In genomic region chr14:20631023-20631820, GRCh38 we compare ENCODE assay signal across 8 cellular contexts. TPM values are rescaled to one million over a fixed set of nuclear protein-coding genes. Genes with fewer than 3 reads are reported as not detected.
DNase-seq lines count a peak whose midpoint lies in the region; ATAC-seq, FAIRE-seq and TF ChIP-seq lines count a peak whose summit lies in the region.

No MANE protein-coding gene starts in this region.

- H3K36me3 Mint-ChIP-seq in astrocyte (ENCODE audit: low read depth, unreplicated experiment), result no peaks in the 10 kb centered on the region

- H3K4me1 Mint-ChIP-seq in astrocyte (ENCODE audit: low read depth, unreplicated experiment), result peaks cover 16% of the 10 kb centered on the region

- H3K27ac ChIP-seq in HL-60 (replicated peaks) (no peak overlapping the region), SJCRH30 (no peak overlapping the region), astrocyte (ENCODE audit: low read depth, low read length) (no peak overlapping the region), hepatocyte (peak overlapping the region; percentile 22), small intestine (ENCODE audit: low read depth in 1 of 2, low read length in 1 of 2) (peak overlapping the region in 1 of 2 donors; percentile 71)

- no peaks in the 10 kb centered on the region for H3K9me2 ChIP-seq in hepatocyte (replicated peaks; ENCODE audit: insufficient read depth)

- H3K9me3 Mint-ChIP-seq in astrocyte (ENCODE audit: unreplicated experiment), result no peaks in the 10 kb centered on the region

- H3K9me3 ChIP-seq in SJCRH30 (replicated peaks) (no peaks in the 10 kb centered on the region), astrocyte (ENCODE audit: insufficient read depth, low read depth, low read length) (no peaks in the 10 kb centered on the region), hepatocyte (ENCODE audit: low read depth) (no peaks in the 10 kb centered on the region), small intestine (ENCODE audit: control insufficient read depth, low read depth) (no peaks in the 10 kb centered on the region)

- DNase-seq in AG20443 (ENCODE audit: low spot score), result peak; percentile 31
- DNase-seq in HL-60 (ENCODE audit: low read depth in 1 of 2, low spot score in 1 of 2), result peak in 1 of 2 experiments; percentile 66
- peak; percentile 26 to 39 for DNase-seq in SJCRH30
- DNase-seq in astrocyte (ENCODE audit: low read depth), result no peak
- peak; percentile 72 for DNase-seq in hepatocyte (ENCODE audit: low spot score)
- DNase-seq in small intestine, result peak; percentile 61
- no peak for DNase-seq in NCI-H345 treated with DMSO at 0.1 percent for 48 hours (lab: John Stamatoyannopoulos, UW; ENCODE audit: unreplicated experiment)

- no peak for FAIRE-seq in astrocyte (lab: Jason Lieb, UNC)
- FAIRE-seq in small intestine (lab: Jason Lieb, UNC), result no peak

- H2AFZ ChIP-seq in astrocyte (ENCODE audit: low read depth, low read length) (no peak overlapping the region), hepatocyte (peak overlapping the region; percentile 23)

- H3K79me2 ChIP-seq in astrocyte (ENCODE audit: insufficient read depth, low read length) (no peaks in the 10 kb centered on the region), hepatocyte (no peaks in the 10 kb centered on the region)

- H3K4me2 ChIP-seq in astrocyte (ENCODE audit: low read length), result peak overlapping the region; percentile 81
- H3K4me2 ChIP-seq in hepatocyte, result peak overlapping the region; percentile 92

- H3K4me1 ChIP-seq in SJCRH30 (no peaks in the 10 kb centered on the region), astrocyte (ENCODE audit: insufficient read depth, low read length) (peaks cover 13% of the 10 kb centered on the region), hepatocyte (ENCODE audit: insufficient read depth) (no peaks in the 10 kb centered on the region), small intestine (ENCODE audit: control insufficient read depth in 2 of 2, insufficient read depth in 1 of 2, low read depth in 1 of 2, low read length in 1 of 2) (peaks cover 0 to 5% of the 10 kb centered on the region in 2 donors)

- H3K27me3 Mint-ChIP-seq in astrocyte (ENCODE audit: low read depth, unreplicated experiment), result peaks cover 13% of the 10 kb centered on the region

- H3K4me3 ChIP-seq in HL-60 (replicated peaks; ENCODE audit: insufficient read depth, low read length) (peak overlapping the region; percentile 59), SJCRH30 (peak overlapping the region; percentile 28), astrocyte (ENCODE audit: insufficient read depth, low read depth, low read length) (peak overlapping the region; percentile 51), hepatocyte (peak overlapping the region; percentile 29), small intestine (ENCODE audit: low read depth in 1 of 2, low read length in 2 of 2) (peak overlapping the region in 1 of 2 donors; percentile 34)

- TF ChIP-seq CTCF in HL-60 (IDR thresholded peaks at IDR 0.05; ENCODE audit: insufficient read depth, low read length) (no peak), astrocyte (IDR thresholded peaks at IDR 0.05; ENCODE audit: insufficient read depth, low read depth, low read length) (no peak), hepatocyte (IDR thresholded peaks at IDR 0.05; ENCODE audit: poor library complexity) (no peak)

- no peaks in the 10 kb centered on the region for H3K36me3 ChIP-seq in SJCRH30
- H3K36me3 ChIP-seq in astrocyte (ENCODE audit: insufficient read depth, low read length), result no peaks in the 10 kb centered on the region
- no peaks in the 10 kb centered on the region for H3K36me3 ChIP-seq in hepatocyte (replicated peaks; ENCODE audit: insufficient read depth, low read depth)
- H3K36me3 ChIP-seq in small intestine (ENCODE audit: control insufficient read depth in 2 of 2, insufficient read depth in 2 of 2, low read length in 2 of 2), result no peaks in the 10 kb centered on the region

- H3K9ac ChIP-seq in astrocyte (ENCODE audit: low read length), result peak overlapping the region; percentile 36

- H3K27me3 ChIP-seq in HL-60 (ENCODE audit: insufficient read depth, poor library complexity, severe bottlenecking) (no peaks in the 10 kb centered on the region), SJCRH30 (peaks cover 11% of the 10 kb centered on the region; the same call in 1 of the 2 replicates), astrocyte (ENCODE audit: insufficient read depth, low read length) (peaks cover 20% of the 10 kb centered on the region), hepatocyte (peaks cover 25% of the 10 kb centered on the region), small intestine (ENCODE audit: control insufficient read depth in 2 of 2, insufficient read depth in 2 of 2, low read length in 2 of 2) (no peaks in the 10 kb centered on the region)

- peak overlapping the region; percentile 88 for H3K4me3 Mint-ChIP-seq in astrocyte (ENCODE audit: unreplicated experiment)

- ATAC-seq in GM19328 (IDR thresholded peaks at IDR 0.05; ENCODE audit: unreplicated experiment), result no peak

- peak overlapping the region; percentile 28 for H3K27ac Mint-ChIP-seq in astrocyte (ENCODE audit: unreplicated experiment)

- no peaks in the 10 kb centered on the region for H4K20me1 ChIP-seq in astrocyte (ENCODE audit: insufficient read depth, low read length)
- H4K20me1 ChIP-seq in hepatocyte (ENCODE audit: insufficient read depth, poor library complexity, severe bottlenecking), result no peaks in the 10 kb centered on the region

- WGBS in hepatocyte (ENCODE audit: low lambda C conversion rate, missing lambda C conversion rate), result 2% methylated on average over 18 of the region's 18 CpGs
- WGBS in small intestine, 3 donors, result 1 to 2% (median 1%) methylated on average over 18 of the region's 18 CpGs

RNA-seq across cellular contexts. Expression of gene OR6S1, which starts 10.3 kb away (rescaled TPM):
- total RNA-seq in SJCRH30 (2014; rRNA removed; shearing (Covaris generic)), result not detected in 2 replicates
- total RNA-seq in astrocyte, result not detected in 2 replicates
- not detected in 2 replicates for total RNA-seq in hepatocyte
- not detected in 2 replicates for polyA plus RNA-seq in hepatocyte
- not detected for polyA plus RNA-seq in small intestine

RNA-seq across cellular contexts. Expression of gene RNASE12, which starts 40.0 kb away (rescaled TPM):
- not detected in 2 replicates for total RNA-seq in SJCRH30 (2014; rRNA removed; shearing (Covaris generic))
- total RNA-seq in astrocyte (not detected in 2 replicates), hepatocyte (not detected in 2 replicates)
- polyA plus RNA-seq in hepatocyte (not detected in 2 replicates), small intestine (not detected)

RNA-seq across cellular contexts. Expression of gene RNASE11, which starts 43.4 kb away (rescaled TPM):
- not detected in 2 replicates for total RNA-seq in SJCRH30 (2014; rRNA removed; shearing (Covaris generic))
- total RNA-seq in astrocyte (not detected in 2 replicates), hepatocyte (not detected in 2 replicates)
- polyA plus RNA-seq in hepatocyte (not detected in 2 replicates), small intestine (not detected)

RNA-seq across cellular contexts. Expression of gene RNASE4, which starts 53.1 kb away (rescaled TPM):
- 0.69 and 0.71 TPM in 2 replicates for total RNA-seq in SJCRH30 (2014; rRNA removed; shearing (Covaris generic))
- 6.3 and 9.3 TPM in 2 replicates for total RNA-seq in astrocyte
- 76.8 and 96.2 TPM in 2 replicates for total RNA-seq in hepatocyte
- 31.1 and 44.5 TPM in 2 replicates for polyA plus RNA-seq in hepatocyte
- 10 to 100 TPM in 2 of 3 donors, 1 to 10 TPM in 1; 8.1 to 44.2 (median 18.1) TPM for polyA plus RNA-seq in small intestine

RNA-seq across cellular contexts. Expression of gene ANG, which starts 57.3 kb away (rescaled TPM):
- 0.49 and 0.79 TPM in 2 replicates for total RNA-seq in SJCRH30 (2014; rRNA removed; shearing (Covaris generic))
- total RNA-seq in astrocyte (4.0 and 5.2 TPM in 2 replicates), hepatocyte (72.6 and 79.1 TPM in 2 replicates)
- polyA plus RNA-seq in hepatocyte (67.4 and 103 TPM in 2 replicates), small intestine (10 to 100 TPM; 13.4 to 24.9 (median 16.8) TPM)

Comparison
In these comparisons a context has a peak if more than half of its experiments do, and no peak if none do; other contexts are left out.
1. DNase-seq: peak in AG20443 (single experiment), SJCRH30 (2 of 2), hepatocyte (single experiment) and small intestine (single experiment); none in astrocyte (single experiment) and NCI-H345 treated with DMSO at 0.1 percent for 48 hours (single experiment).